ENCODE assay signal across 10 cellular contexts in the genomic region with DNA sequence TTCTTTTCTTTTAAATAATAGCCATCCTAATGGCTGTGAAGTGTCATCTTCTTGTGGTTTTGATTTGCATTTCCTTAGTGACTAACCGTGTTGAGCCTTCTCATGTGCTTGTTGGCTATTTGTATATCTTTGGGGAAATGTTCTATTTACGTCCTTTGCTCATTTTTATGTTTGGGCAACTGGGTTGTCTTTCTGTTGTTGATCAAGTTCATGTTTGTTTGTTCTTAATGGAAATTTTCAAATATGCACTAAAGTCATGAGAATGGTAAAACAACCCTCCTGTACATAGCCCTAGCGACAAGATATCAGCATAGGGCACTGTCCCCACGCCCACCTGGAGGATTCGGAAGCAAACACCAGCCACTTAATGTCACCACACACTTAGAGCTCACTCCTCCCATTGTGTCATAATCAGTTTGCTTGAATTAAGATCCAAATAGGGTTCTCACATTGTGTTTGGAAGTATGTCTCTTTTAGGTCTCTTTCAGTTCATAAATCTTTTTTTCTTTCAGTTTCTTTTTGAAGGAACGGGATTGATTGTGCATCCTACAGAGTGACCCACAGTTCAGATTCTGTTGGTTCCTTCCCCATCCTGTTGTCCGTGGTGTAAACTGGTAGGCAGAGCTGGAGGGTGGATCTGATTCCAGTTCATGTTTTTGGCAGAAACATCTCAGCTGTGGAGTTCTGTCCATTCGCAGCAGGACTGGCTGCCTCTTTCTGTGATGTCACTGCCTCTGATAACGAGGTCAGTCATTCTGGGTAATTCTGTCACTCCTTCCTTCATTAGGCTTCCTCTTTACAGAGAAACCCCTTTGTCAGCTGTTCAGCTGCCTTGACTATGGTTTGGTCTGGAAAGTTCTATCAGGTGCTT. TPM values are rescaled to one million over a fixed set of nuclear protein-coding genes. Genes with fewer than 3 reads are reported as not detected.
DNase-seq lines count a peak whose midpoint lies in the region; ATAC-seq, FAIRE-seq and TF ChIP-seq lines count a peak whose summit lies in the region.
"Had no signal": no experiment of that assay in that cellular context is flagged by ENCODE, and none has a peak within 500 bp of the region (broad histone marks: within the 10 kb centered on the region; RNA-seq: fewer than 3 reads in every experiment).

No MANE protein-coding gene starts in this region.

- H3K9ac ChIP-seq in colonic mucosa (ENCODE audit: low read depth in 2 of 2, low read length in 2 of 2), result no peak overlapping the region

- H3K27me3 ChIP-seq in colonic mucosa (no peaks in the 10 kb centered on the region), neutrophil (no peaks in the 10 kb centered on the region)

- TF ChIP-seq POLR2A in H54 (IDR thresholded peaks at IDR 0.05; ENCODE audit: low read depth, low read length), result no peak

- H3K27ac ChIP-seq in colonic mucosa (peak overlapping the region; percentile 53), neutrophil (peak overlapping the region; percentile 24)
- H3K27ac ChIP-seq: epithelial cell of prostate, SK-N-MC had no signal

- POLR2A ChIA-PET in HEK293T (lab: Yijun Ruan, JAX), result no interaction called here

- no peak for FAIRE-seq in H54 (lab: Jason Lieb, UNC)

- H3K9me3 ChIP-seq in colonic mucosa (no peaks in the 10 kb centered on the region), neutrophil (no peaks in the 10 kb centered on the region)

- no peak for TF ChIP-seq CTCF in GM12875 (IDR thresholded peaks at IDR 0.05; ENCODE audit: borderline replicate concordance, insufficient read depth, low read depth, low read length)
- no peak for TF ChIP-seq CTCF in colonic mucosa (IDR thresholded peaks at IDR 0.05)
- no peak for TF ChIP-seq CTCF in neutrophil (IDR thresholded peaks at IDR 0.05)

- CTCF ChIA-PET in HEK293T (lab: Yijun Ruan, JAX), result no interaction called here

- ATAC-seq in HG03342 (IDR thresholded peaks at IDR 0.05; ENCODE audit: unreplicated experiment) (peak; percentile 37), GM21526 (IDR thresholded peaks at IDR 0.05; ENCODE audit: low FRiP score, unreplicated experiment) (no peak)

- intact Hi-C loops in colonic mucosa (cut with DNase I), result no loop called here

- H3K36me3 ChIP-seq in colonic mucosa, result no peaks in the 10 kb centered on the region
- peaks cover 21% of the 10 kb centered on the region for H3K36me3 ChIP-seq in neutrophil

- H3K4me1 ChIP-seq in colonic mucosa (peaks cover 10% of the 10 kb centered on the region), neutrophil (ENCODE audit: control insufficient read depth in 1 of 2, insufficient read depth in 1 of 2, low read depth in 1 of 2, low read length in 1 of 2) (peaks cover 6 to 9% of the 10 kb centered on the region in 2 experiments)

- H3K4me3 ChIP-seq in GM12875 (ENCODE audit: low read depth, low read length) (peak overlapping the region; percentile 17), colonic mucosa (no peak overlapping the region), neutrophil (ENCODE audit: low read depth in 1 of 2, low read length in 1 of 2) (no peak overlapping the region)
- H3K4me3 ChIP-seq: SK-N-MC had no signal

- no peak for DNase-seq in colonic mucosa
- no peak for DNase-seq in H54 (ENCODE audit: insufficient read length, low spot score)
- DNase-seq in occipital lobe (lab: John Stamatoyannopoulos, UW), result no peak
- DNase-seq in HEK293T (ENCODE audit: extremely low spot score), result no peak

TF ChIP-seq in HEK293T, 16 proteins besides CTCF, POLR2A, EP300 and RAD21:
- TF ChIP-seq L3MBTL2 (conservative IDR thresholded peaks at IDR 0.05) (no peak), ARNT (IDR thresholded peaks at IDR 0.05) (no peak)

RNA-seq across cellular contexts. Expression of a gene that starts 26.4 kb away (rescaled TPM):
- total RNA-seq in colonic mucosa (1 to 10 TPM; 1.5 to 2.5 TPM), occipital lobe (8.0 TPM)
